1 cellular context compared by ENCODE assay signal in the genomic region with DNA sequence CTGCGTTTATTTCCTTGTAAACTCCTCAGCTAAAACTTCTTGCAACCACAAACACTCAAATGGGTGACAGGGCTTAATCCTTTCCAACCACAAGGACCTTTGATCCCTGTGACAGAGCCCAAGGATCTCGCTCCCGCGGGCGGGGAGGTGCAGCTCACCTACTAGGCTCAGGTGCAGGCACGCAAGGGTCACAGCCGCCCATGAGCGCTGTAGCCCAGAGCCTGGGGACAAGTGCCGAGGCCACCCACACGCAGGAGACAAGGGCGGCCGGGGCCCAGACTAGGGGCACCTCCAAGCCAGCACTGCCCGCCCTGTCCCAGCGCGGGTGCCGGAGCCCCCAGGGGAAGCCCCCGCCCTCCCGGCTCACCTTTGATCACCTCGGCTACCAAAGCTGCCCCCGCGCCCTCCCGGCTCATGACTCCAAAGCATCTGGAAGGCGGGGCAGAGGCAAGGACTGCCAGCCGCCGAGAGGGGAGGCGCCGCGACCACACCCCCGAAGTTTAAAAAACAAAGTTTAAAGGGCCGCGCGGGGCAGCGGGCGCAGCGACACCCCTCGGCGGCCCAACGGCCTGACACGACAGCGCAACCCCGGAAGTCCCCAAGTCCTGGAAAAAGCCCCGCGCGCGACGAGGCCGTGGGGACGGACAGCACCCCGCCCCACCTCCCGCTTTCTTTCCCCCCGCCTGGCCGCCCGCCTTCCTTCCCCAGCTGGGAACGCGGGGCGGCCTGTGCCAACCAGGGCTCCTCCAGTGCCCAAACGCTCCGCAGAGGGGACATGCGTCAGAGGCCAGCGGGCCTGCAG.
TF ChIP-seq lines count a peak whose summit lies in the region.

No MANE protein-coding gene starts in this region.

TF ChIP-seq in HepG2, 621 proteins besides CTCF, POLR2A, EP300 and RAD21 (continued from another document and continues in another):
- TF ChIP-seq, protein P1, sequence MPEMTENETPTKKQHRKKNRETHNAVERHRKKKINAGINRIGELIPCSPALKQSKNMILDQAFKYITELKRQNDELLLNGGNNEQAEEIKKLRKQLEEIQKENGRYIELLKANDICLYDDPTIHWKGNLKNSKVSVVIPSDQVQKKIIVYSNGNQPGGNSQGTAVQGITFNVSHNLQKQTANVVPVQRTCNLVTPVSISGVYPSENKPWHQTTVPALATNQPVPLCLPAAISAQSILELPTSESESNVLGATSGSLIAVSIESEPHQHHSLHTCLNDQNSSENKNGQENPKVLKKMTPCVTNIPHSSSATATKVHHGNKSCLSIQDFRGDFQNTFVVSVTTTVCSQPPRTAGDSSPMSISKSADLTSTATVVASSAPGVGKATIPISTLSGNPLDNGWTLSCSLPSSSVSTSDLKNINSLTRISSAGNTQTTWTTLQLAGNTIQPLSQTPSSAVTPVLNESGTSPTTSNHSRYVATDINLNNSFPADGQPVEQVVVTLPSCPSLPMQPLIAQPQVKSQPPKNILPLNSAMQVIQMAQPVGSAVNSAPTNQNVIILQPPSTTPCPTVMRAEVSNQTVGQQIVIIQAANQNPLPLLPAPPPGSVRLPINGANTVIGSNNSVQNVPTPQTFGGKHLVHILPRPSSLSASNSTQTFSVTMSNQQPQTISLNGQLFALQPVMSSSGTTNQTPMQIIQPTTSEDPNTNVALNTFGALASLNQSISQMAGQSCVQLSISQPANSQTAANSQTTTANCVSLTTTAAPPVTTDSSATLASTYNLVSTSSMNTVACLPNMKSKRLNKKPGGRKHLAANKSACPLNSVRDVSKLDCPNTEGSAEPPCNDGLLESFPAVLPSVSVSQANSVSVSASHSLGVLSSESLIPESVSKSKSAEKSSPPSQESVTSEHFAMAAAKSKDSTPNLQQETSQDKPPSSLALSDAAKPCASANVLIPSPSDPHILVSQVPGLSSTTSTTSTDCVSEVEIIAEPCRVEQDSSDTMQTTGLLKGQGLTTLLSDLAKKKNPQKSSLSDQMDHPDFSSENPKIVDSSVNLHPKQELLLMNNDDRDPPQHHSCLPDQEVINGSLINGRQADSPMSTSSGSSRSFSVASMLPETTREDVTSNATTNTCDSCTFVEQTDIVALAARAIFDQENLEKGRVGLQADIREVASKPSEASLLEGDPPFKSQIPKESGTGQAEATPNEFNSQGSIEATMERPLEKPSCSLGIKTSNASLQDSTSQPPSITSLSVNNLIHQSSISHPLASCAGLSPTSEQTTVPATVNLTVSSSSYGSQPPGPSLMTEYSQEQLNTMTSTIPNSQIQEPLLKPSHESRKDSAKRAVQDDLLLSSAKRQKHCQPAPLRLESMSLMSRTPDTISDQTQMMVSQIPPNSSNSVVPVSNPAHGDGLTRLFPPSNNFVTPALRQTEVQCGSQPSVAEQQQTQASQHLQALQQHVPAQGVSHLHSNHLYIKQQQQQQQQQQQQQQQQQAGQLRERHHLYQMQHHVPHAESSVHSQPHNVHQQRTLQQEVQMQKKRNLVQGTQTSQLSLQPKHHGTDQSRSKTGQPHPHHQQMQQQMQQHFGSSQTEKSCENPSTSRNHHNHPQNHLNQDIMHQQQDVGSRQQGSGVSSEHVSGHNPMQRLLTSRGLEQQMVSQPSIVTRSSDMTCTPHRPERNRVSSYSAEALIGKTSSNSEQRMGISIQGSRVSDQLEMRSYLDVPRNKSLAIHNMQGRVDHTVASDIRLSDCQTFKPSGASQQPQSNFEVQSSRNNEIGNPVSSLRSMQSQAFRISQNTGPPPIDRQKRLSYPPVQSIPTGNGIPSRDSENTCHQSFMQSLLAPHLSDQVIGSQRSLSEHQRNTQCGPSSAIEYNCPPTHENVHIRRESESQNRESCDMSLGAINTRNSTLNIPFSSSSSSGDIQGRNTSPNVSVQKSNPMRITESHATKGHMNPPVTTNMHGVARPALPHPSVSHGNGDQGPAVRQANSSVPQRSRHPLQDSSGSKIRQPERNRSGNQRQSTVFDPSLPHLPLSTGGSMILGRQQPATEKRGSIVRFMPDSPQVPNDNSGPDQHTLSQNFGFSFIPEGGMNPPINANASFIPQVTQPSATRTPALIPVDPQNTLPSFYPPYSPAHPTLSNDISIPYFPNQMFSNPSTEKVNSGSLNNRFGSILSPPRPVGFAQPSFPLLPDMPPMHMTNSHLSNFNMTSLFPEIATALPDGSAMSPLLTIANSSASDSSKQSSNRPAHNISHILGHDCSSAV (CRISPR knock-in tag; IDR thresholded peaks at IDR 0.05; ENCODE audit: borderline replicate concordance) = no peak
- TF ChIP-seq, protein P2, sequence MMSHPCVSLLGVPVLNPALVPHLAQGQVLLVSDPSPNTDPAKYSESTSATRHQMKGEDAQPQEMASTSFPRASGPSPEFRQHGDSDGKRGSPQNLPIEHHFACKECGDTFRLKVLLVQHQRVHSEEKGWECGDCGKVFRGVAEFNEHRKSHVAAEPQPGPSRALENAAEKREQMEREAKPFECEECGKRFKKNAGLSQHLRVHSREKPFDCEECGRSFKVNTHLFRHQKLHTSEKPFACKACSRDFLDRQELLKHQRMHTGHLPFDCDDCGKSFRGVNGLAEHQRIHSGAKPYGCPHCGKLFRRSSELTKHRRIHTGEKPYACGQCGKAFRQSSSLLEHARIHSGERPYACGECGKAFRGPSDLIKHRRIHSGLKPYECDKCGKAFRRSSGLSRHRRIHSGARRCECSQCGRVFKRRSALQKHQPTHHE (CRISPR knock-in tag; IDR thresholded peaks at IDR 0.05; ENCODE audit: borderline replicate concordance) = peak; percentile 88; the same call in 1 of the 2 replicates
- TF ChIP-seq ZNF563 (CRISPR knock-in tag; IDR thresholded peaks at IDR 0.05) (peak; percentile 78; the same call in 1 of the 2 replicates), JUNB (CRISPR knock-in tag; IDR thresholded peaks at IDR 0.05; ENCODE audit: borderline replicate concordance) (no peak; the same call in 1 of the 2 replicates), MATR3 (CRISPR knock-in tag; IDR thresholded peaks at IDR 0.05) (no peak), RFX3 (CRISPR knock-in tag; IDR thresholded peaks at IDR 0.05) (no peak), ZNF160 (CRISPR knock-in tag; IDR thresholded peaks at IDR 0.05) (peak; percentile 82; the same call in 1 of the 2 replicates), ZIK1 (CRISPR knock-in tag; IDR thresholded peaks at IDR 0.05; ENCODE audit: borderline replicate concordance, low read depth) (no peak; the same call in 1 of the 2 replicates), ZNF33A (CRISPR knock-in tag; IDR thresholded peaks at IDR 0.05; ENCODE audit: borderline replicate concordance) (no peak), DNMT3B (CRISPR knock-in tag; conservative IDR thresholded peaks at IDR 0.05) (no peak), ZNF12 (CRISPR knock-in tag; IDR thresholded peaks at IDR 0.05) (peak; percentile 49; the same call in 1 of the 2 replicates), IKZF4 (CRISPR knock-in tag; IDR thresholded peaks at IDR 0.05; ENCODE audit: borderline replicate concordance, low read depth, not compliant biosample characterization) (no peak), RBM39 (IDR thresholded peaks at IDR 0.05; ENCODE audit: low read depth, low read length, poor library complexity, severe bottlenecking) (no peak), ZNF557 (CRISPR knock-in tag; IDR thresholded peaks at IDR 0.05) (no peak), POLR2AphosphoS5 (IDR thresholded peaks at IDR 0.05; ENCODE audit: low read depth, low read length) (peak; percentile 24; the same call in 1 of the 2 replicates), ZNF282 (IDR thresholded peaks at IDR 0.05; ENCODE audit: partially characterized antibody) (no peak), JUN (CRISPR knock-in tag; IDR thresholded peaks at IDR 0.05) (peak; percentile 7; the same call in 1 of the 2 replicates), ZNF749 (CRISPR knock-in tag; IDR thresholded peaks at IDR 0.05; ENCODE audit: borderline replicate concordance) (no peak), MZF1 (CRISPR knock-in tag; IDR thresholded peaks at IDR 0.05; ENCODE audit: borderline replicate concordance) (no peak), CCDC6 (CRISPR knock-in tag; IDR thresholded peaks at IDR 0.05) (peak; percentile 85; the same call in 1 of the 2 replicates), MTA1 (CRISPR knock-in tag; IDR thresholded peaks at IDR 0.05; ENCODE audit: borderline replicate concordance) (peak; percentile 96), ATF7 (IDR thresholded peaks at IDR 0.05) (no peak), ATF7 (CRISPR knock-in tag; IDR thresholded peaks at IDR 0.05) (no peak), ZNF235 (CRISPR knock-in tag; IDR thresholded peaks at IDR 0.05; ENCODE audit: borderline replicate concordance) (peak; percentile 68; the same call in 1 of the 2 replicates), ZNF225 (CRISPR knock-in tag; IDR thresholded peaks at IDR 0.05) (no peak), ERF (CRISPR knock-in tag; IDR thresholded peaks at IDR 0.05) (peak; percentile 86)
- TF ChIP-seq, protein P3, sequence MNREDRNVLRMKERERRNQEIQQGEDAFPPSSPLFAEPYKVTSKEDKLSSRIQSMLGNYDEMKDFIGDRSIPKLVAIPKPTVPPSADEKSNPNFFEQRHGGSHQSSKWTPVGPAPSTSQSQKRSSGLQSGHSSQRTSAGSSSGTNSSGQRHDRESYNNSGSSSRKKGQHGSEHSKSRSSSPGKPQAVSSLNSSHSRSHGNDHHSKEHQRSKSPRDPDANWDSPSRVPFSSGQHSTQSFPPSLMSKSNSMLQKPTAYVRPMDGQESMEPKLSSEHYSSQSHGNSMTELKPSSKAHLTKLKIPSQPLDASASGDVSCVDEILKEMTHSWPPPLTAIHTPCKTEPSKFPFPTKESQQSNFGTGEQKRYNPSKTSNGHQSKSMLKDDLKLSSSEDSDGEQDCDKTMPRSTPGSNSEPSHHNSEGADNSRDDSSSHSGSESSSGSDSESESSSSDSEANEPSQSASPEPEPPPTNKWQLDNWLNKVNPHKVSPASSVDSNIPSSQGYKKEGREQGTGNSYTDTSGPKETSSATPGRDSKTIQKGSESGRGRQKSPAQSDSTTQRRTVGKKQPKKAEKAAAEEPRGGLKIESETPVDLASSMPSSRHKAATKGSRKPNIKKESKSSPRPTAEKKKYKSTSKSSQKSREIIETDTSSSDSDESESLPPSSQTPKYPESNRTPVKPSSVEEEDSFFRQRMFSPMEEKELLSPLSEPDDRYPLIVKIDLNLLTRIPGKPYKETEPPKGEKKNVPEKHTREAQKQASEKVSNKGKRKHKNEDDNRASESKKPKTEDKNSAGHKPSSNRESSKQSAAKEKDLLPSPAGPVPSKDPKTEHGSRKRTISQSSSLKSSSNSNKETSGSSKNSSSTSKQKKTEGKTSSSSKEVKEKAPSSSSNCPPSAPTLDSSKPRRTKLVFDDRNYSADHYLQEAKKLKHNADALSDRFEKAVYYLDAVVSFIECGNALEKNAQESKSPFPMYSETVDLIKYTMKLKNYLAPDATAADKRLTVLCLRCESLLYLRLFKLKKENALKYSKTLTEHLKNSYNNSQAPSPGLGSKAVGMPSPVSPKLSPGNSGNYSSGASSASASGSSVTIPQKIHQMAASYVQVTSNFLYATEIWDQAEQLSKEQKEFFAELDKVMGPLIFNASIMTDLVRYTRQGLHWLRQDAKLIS (CRISPR knock-in tag; IDR thresholded peaks at IDR 0.05) = no peak
- TF ChIP-seq, protein P4, sequence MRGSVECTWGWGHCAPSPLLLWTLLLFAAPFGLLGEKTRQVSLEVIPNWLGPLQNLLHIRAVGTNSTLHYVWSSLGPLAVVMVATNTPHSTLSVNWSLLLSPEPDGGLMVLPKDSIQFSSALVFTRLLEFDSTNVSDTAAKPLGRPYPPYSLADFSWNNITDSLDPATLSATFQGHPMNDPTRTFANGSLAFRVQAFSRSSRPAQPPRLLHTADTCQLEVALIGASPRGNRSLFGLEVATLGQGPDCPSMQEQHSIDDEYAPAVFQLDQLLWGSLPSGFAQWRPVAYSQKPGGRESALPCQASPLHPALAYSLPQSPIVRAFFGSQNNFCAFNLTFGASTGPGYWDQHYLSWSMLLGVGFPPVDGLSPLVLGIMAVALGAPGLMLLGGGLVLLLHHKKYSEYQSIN (CRISPR knock-in tag; IDR thresholded peaks at IDR 0.05; ENCODE audit: borderline replicate concordance) = no peak
- TF ChIP-seq, protein P5, sequence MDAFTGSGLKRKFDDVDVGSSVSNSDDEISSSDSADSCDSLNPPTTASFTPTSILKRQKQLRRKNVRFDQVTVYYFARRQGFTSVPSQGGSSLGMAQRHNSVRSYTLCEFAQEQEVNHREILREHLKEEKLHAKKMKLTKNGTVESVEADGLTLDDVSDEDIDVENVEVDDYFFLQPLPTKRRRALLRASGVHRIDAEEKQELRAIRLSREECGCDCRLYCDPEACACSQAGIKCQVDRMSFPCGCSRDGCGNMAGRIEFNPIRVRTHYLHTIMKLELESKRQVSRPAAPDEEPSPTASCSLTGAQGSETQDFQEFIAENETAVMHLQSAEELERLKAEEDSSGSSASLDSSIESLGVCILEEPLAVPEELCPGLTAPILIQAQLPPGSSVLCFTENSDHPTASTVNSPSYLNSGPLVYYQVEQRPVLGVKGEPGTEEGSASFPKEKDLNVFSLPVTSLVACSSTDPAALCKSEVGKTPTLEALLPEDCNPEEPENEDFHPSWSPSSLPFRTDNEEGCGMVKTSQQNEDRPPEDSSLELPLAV (CRISPR knock-in tag; conservative IDR thresholded peaks at IDR 0.05; ENCODE audit: low read depth) = no peak
- TF ChIP-seq, protein P6, sequence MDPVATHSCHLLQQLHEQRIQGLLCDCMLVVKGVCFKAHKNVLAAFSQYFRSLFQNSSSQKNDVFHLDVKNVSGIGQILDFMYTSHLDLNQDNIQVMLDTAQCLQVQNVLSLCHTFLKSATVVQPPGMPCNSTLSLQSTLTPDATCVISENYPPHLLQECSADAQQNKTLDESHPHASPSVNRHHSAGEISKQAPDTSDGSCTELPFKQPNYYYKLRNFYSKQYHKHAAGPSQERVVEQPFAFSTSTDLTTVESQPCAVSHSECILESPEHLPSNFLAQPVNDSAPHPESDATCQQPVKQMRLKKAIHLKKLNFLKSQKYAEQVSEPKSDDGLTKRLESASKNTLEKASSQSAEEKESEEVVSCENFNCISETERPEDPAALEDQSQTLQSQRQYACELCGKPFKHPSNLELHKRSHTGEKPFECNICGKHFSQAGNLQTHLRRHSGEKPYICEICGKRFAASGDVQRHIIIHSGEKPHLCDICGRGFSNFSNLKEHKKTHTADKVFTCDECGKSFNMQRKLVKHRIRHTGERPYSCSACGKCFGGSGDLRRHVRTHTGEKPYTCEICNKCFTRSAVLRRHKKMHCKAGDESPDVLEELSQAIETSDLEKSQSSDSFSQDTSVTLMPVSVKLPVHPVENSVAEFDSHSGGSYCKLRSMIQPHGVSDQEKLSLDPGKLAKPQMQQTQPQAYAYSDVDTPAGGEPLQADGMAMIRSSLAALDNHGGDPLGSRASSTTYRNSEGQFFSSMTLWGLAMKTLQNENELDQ (CRISPR knock-in tag; IDR thresholded peaks at IDR 0.05; ENCODE audit: borderline replicate concordance) = no peak
- TF ChIP-seq, protein P7, sequence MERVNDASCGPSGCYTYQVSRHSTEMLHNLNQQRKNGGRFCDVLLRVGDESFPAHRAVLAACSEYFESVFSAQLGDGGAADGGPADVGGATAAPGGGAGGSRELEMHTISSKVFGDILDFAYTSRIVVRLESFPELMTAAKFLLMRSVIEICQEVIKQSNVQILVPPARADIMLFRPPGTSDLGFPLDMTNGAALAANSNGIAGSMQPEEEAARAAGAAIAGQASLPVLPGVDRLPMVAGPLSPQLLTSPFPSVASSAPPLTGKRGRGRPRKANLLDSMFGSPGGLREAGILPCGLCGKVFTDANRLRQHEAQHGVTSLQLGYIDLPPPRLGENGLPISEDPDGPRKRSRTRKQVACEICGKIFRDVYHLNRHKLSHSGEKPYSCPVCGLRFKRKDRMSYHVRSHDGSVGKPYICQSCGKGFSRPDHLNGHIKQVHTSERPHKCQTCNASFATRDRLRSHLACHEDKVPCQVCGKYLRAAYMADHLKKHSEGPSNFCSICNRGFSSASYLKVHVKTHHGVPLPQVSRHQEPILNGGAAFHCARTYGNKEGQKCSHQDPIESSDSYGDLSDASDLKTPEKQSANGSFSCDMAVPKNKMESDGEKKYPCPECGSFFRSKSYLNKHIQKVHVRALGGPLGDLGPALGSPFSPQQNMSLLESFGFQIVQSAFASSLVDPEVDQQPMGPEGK (CRISPR knock-in tag; IDR thresholded peaks at IDR 0.05) = peak; percentile 100
